Comparison of ENCODE assay signal across 8 cellular contexts in genomic region chr19:2047449-2048103, GRCh38. TPM values are rescaled to one million over a fixed set of nuclear protein-coding genes. Genes with fewer than 3 reads are reported as not detected.
DNase-seq lines count a peak whose midpoint lies in the region; ATAC-seq and TF ChIP-seq lines count a peak whose summit lies in the region.

No MANE protein-coding gene starts in this region.

- H3K27ac Mint-ChIP-seq in T-helper 2 cell treated with Interferon-gamma antibody and Interleukin-4, amounts not matched to agents 5 μg/mL and 100 μg/mL, for 36 hours: no peak overlapping the region
- peak overlapping the region; percentile 51 for H3K27ac Mint-ChIP-seq in activated CD4-positive, alpha-beta memory T cell treated with anti-CD3 and anti-CD28 coated beads for 36 hours

- H3K4me1 ChIP-seq in right cardiac atrium (ENCODE audit: control insufficient read depth, insufficient read depth, low read length): peaks cover 24% of the 10 kb centered on the region
- peaks cover 53% of the 10 kb centered on the region for H3K4me1 ChIP-seq in testis

- intact Hi-C loops in activated CD4-positive, alpha-beta memory T cell treated with anti-CD3 and anti-CD28 coated beads for 36 hours (cut with micrococcal nuclease): no loop called here
- intact Hi-C loops in right cardiac atrium (cut with DNase I): no loop called here
- intact Hi-C loops in testis (cut with DNase I; ENCODE audit: low total_unique reads): no loop called here

- no peak for DNase-seq in T-helper 2 cell treated with Interferon-gamma antibody and Interleukin-4, amounts not matched to agents 5 μg/mL and 100 μg/mL, for 36 hours (ENCODE audit: low spot score)
- no peak for DNase-seq in T-helper 2 cell
- DNase-seq in activated CD4-positive, alpha-beta memory T cell treated with anti-CD3 and anti-CD28 coated beads for 36 hours: peak; percentile 53
- DNase-seq in right cardiac atrium: peak; percentile 70 to 80 (median 73)
- no peak for DNase-seq in testis
- no peak for DNase-seq in RPMI8226
- no peak for DNase-seq in cerebellar nuclear complex (lab: John Stamatoyannopoulos, UW)

- no peaks in the 10 kb centered on the region for H3K36me3 ChIP-seq in testis (ENCODE audit: low read depth, missing control alignments)

- H3K36me3 Mint-ChIP-seq in T-helper 2 cell treated with Interferon-gamma antibody and Interleukin-4, amounts not matched to agents 5 μg/mL and 100 μg/mL, for 36 hours (ENCODE audit: low read depth): peaks cover 23% of the 10 kb centered on the region
- H3K36me3 Mint-ChIP-seq in activated CD4-positive, alpha-beta memory T cell treated with anti-CD3 and anti-CD28 coated beads for 36 hours: peaks cover 8% of the 10 kb centered on the region

- CTCF ChIA-PET in activated CD4-positive, alpha-beta memory T cell treated with anti-CD3 and anti-CD28 coated beads for 36 hours (lab: Charles Lee): no interaction called here

- no peak for TF ChIP-seq POLR2A in testis (IDR thresholded peaks at IDR 0.05)

- ATAC-seq in right cardiac atrium: no peak
- no peak for ATAC-seq in HG02884 (IDR thresholded peaks at IDR 0.05; ENCODE audit: unreplicated experiment)

- POLR2A ChIA-PET in activated CD4-positive, alpha-beta memory T cell treated with anti-CD3 and anti-CD28 coated beads for 36 hours (lab: Charles Lee): no interaction called here

- no peaks in the 10 kb centered on the region for H3K27me3 Mint-ChIP-seq in T-helper 2 cell treated with Interferon-gamma antibody and Interleukin-4, amounts not matched to agents 5 μg/mL and 100 μg/mL, for 36 hours (ENCODE audit: low read depth)
- H3K27me3 Mint-ChIP-seq in activated CD4-positive, alpha-beta memory T cell treated with anti-CD3 and anti-CD28 coated beads for 36 hours: no peaks in the 10 kb centered on the region

- no peak for TF ChIP-seq CTCF in testis (IDR thresholded peaks at IDR 0.05)

- H3K27me3 ChIP-seq in right cardiac atrium (ENCODE audit: control insufficient read depth, insufficient read depth) (no peaks in the 10 kb centered on the region), testis (no peaks in the 10 kb centered on the region)

- no peaks in the 10 kb centered on the region for H3K9me3 Mint-ChIP-seq in T-helper 2 cell treated with Interferon-gamma antibody and Interleukin-4, amounts not matched to agents 5 μg/mL and 100 μg/mL, for 36 hours
- no peaks in the 10 kb centered on the region for H3K9me3 Mint-ChIP-seq in activated CD4-positive, alpha-beta memory T cell treated with anti-CD3 and anti-CD28 coated beads for 36 hours

- H3K4me3 ChIP-seq in right cardiac atrium (ENCODE audit: low read length) (no peak overlapping the region), testis (no peak overlapping the region)

- H3K9me3 ChIP-seq in right cardiac atrium (ENCODE audit: control insufficient read depth, low read length): no peaks in the 10 kb centered on the region
- H3K9me3 ChIP-seq in testis: no peaks in the 10 kb centered on the region

- 77% methylated on average over 22 of the region's 22 CpGs for WGBS in right cardiac atrium
- 83 to 85% methylated on average over 11 to 22 of the region's 22 CpGs for WGBS in testis, 2 donors

- H3K27ac ChIP-seq in right cardiac atrium (ENCODE audit: low read length) (no peak overlapping the region), testis (peak overlapping the region; percentile 80 to 98)

- peak overlapping the region; percentile 66 for H3K4me3 Mint-ChIP-seq in T-helper 2 cell treated with Interferon-gamma antibody and Interleukin-4, amounts not matched to agents 5 μg/mL and 100 μg/mL, for 36 hours
- no peak overlapping the region for H3K4me3 Mint-ChIP-seq in activated CD4-positive, alpha-beta memory T cell treated with anti-CD3 and anti-CD28 coated beads for 36 hours

- H3K4me1 Mint-ChIP-seq in T-helper 2 cell treated with Interferon-gamma antibody and Interleukin-4, amounts not matched to agents 5 μg/mL and 100 μg/mL, for 36 hours (ENCODE audit: low read depth): peaks cover 20% of the 10 kb centered on the region
- peaks cover 50% of the 10 kb centered on the region for H3K4me1 Mint-ChIP-seq in activated CD4-positive, alpha-beta memory T cell treated with anti-CD3 and anti-CD28 coated beads for 36 hours (ENCODE audit: low read depth)

RNA-seq across cellular contexts. Expression of gene MKNK2, which starts 3.5 kb away (rescaled TPM):
- 100 to 1,000 TPM; 143 to 157 TPM for total RNA-seq in activated CD4-positive, alpha-beta memory T cell treated with anti-CD3 and anti-CD28 coated beads for 36 hours
- total RNA-seq in right cardiac atrium (100 to 1,000 TPM in 3 of 4 donors, 10 to 100 TPM in 1; 96.9 to 151 (median 122) TPM), testis (100 to 1,000 TPM in 1 of 2 donors, 10 to 100 TPM in 1; 93.0 to 103 TPM)
- polyA plus RNA-seq in right cardiac atrium (75.9 TPM), testis (ENCODE audit: insufficient read depth, low read depth, low replicate concordance) (76.5 TPM)

RNA-seq across cellular contexts. Expression of gene BTBD2, which starts 32.1 kb away (rescaled TPM):
- total RNA-seq in activated CD4-positive, alpha-beta memory T cell treated with anti-CD3 and anti-CD28 coated beads for 36 hours: 10 to 100 TPM; 37.3 to 42.9 TPM
- total RNA-seq in right cardiac atrium: 10 to 100 TPM; 52.7 to 68.4 (median 62.2) TPM
- polyA plus RNA-seq in right cardiac atrium: 39.3 TPM
- total RNA-seq in testis: 100 to 1,000 TPM in 1 of 2 donors, 10 to 100 TPM in 1; 61.1 to 117 TPM
- 43.2 TPM for polyA plus RNA-seq in testis (ENCODE audit: insufficient read depth, low read depth, low replicate concordance)

RNA-seq across cellular contexts. Expression of gene MOB3A, which starts 48.5 kb away (rescaled TPM):
- total RNA-seq in activated CD4-positive, alpha-beta memory T cell treated with anti-CD3 and anti-CD28 coated beads for 36 hours: 100 to 1,000 TPM; 117 to 122 TPM
- total RNA-seq in right cardiac atrium (10 to 100 TPM; 20.9 to 27.0 (median 21.8) TPM), testis (10 to 100 TPM; 22.8 to 31.6 TPM)
- polyA plus RNA-seq in right cardiac atrium (9.5 TPM), testis (ENCODE audit: insufficient read depth, low read depth, low replicate concordance) (17.8 TPM)

RNA-seq across cellular contexts. Expression of gene IZUMO4, which starts 49.1 kb away (rescaled TPM):
- 10 to 100 TPM; 14.2 to 16.4 TPM for total RNA-seq in activated CD4-positive, alpha-beta memory T cell treated with anti-CD3 and anti-CD28 coated beads for 36 hours
- total RNA-seq in right cardiac atrium (1 to 10 TPM; 1.1 to 3.3 (median 2.3) TPM), testis (100 to 1,000 TPM; 208 to 276 TPM)
- polyA plus RNA-seq in right cardiac atrium (2.7 TPM), testis (ENCODE audit: insufficient read depth, low read depth, low replicate concordance) (796 TPM)

Comparison
In these comparisons a context has a peak if more than half of its experiments do, and no peak if none do; other contexts are left out.
1. DNase-seq: peak in activated CD4-positive, alpha-beta memory T cell treated with anti-CD3 and anti-CD28 coated beads for 36 hours (single experiment) and right cardiac atrium (3 of 3); none in T-helper 2 cell treated with Interferon-gamma antibody and Interleukin-4, amounts not matched to agents 5 μg/mL and 100 μg/mL, for 36 hours (single experiment), T-helper 2 cell (0 of 5), testis (single experiment), RPMI8226 (single experiment) and cerebellar nuclear complex (0 of 2).